ENCODE assay signal across 18 cellular contexts in genomic region chr2:40113997-40114396, GRCh38.
"Had no signal": no experiment of that assay in that cellular context is flagged by ENCODE, and none has a peak within 500 bp of the region (broad histone marks: within the 10 kb centered on the region; RNA-seq: fewer than 3 reads in every experiment).

No MANE protein-coding gene starts in this region.

- H3K9me3 ChIP-seq: colonic mucosa, tibial nerve had no signal

- FAIRE-seq: frontal cortex had no signal

- H3K27ac ChIP-seq: colonic mucosa, parathyroid adenoma, tibial nerve had no signal

- H3K9ac ChIP-seq: parathyroid adenoma had no signal

- DNase-seq: activated B cell treated with CpG ODN at 0.5 μM for 24 hours; activated CD4-positive, alpha-beta memory T cell treated with anti-CD3 and anti-CD28 coated beads for 36 hours; activated CD4-positive, alpha-beta T cell treated with anti-CD3 and anti-CD28 coated beads for 4 hours; activated CD8-positive, alpha-beta memory T cell treated with anti-CD3 and anti-CD28 coated beads, Interleukin-2, amount 10 ng/mL, durations not matched to agents 7 days and 5 days; activated naive CD4-positive, alpha-beta T cell treated with anti-CD3 and anti-CD28 coated beads for 36 hours; activated T-cell treated with anti-CD3 and anti-CD28 coated beads, Interleukin-2, amount 50 U/mL, for 1 hour; colonic mucosa; hypothalamus; islet precursor cell; left colon; natural killer cell; retina; stimulated activated naive CD8-positive, alpha-beta T cell treated with anti-CD3 and anti-CD28 coated beads, Interleukin-15, Interleukin-2, amounts not matched to agents 100 U/mL and 50 U/mL, for 24 hours; substantia nigra had no signal

- ATAC-seq: activated CD8-positive, alpha-beta memory T cell treated with anti-CD3 and anti-CD28 coated beads, Interleukin-2, amount 10 ng/mL, durations not matched to agents 7 days and 5 days; left colon; natural killer cell; stimulated activated naive CD8-positive, alpha-beta T cell treated with anti-CD3 and anti-CD28 coated beads, Interleukin-15, Interleukin-2, amounts not matched to agents 100 U/mL and 50 U/mL, for 24 hours had no signal

- H3K27me3 ChIP-seq: colonic mucosa, tibial nerve had no signal

- H3K36me3 ChIP-seq: colonic mucosa, tibial nerve had no signal

- H3K4me3 ChIP-seq: colonic mucosa, lung, tibial nerve had no signal

- H3K4me1 ChIP-seq: colonic mucosa, parathyroid adenoma, tibial nerve had no signal
